Comparison of ENCODE assay signal across 14 cellular contexts in the genomic region with DNA sequence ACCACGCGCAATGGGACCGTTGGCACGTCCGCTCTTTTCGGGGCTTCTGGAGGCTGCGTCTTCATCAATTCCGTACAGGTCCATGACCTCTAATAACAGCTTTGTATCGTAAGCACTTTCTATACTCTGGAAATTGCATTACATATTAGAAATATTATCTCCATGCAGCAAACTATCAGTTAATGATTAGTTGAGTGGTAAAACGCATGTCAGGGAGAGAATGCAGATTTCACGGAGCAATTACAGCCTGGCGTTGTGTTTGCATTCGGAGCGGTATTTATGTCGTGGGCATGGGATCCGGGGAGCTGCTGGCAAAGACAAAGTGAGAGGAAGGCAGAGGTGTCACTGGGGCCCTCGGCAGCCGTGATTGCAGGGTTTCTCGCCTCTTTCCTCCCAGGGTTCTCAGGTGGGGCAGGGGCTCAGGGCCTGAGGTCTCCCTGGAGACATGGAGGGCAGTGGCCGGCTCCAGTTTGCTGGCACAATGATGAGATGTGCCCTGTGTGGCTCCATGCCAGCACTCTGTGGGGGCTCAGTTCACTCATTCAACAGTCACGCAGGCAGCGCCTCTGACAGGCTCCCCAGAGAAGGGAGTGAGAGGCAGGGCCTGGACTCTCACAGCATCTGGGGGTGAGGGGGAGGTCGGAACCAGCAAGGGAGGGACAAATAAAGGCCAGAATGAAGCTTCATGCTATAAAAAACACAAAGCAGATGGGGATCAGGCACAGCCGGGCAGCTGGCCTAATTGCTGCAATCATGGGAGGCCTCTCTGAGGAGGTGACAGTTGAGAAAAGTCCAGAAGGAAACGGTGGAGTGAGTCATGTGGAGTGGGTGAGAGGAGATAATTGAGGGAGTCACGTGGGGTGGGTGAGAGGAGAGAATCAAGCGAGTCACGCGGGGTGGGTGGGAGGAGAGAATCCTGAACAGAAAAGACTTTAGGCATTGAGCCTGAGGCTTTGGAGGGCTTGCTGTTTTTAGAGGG.
DNase-seq lines count a peak whose midpoint lies in the region; TF ChIP-seq lines count a peak whose summit lies in the region.
"Had no signal": no experiment of that assay in that cellular context is flagged by ENCODE, and none has a peak within 500 bp of the region (broad histone marks: within the 10 kb centered on the region; RNA-seq: fewer than 3 reads in every experiment).

No MANE protein-coding gene starts in this region.

- no peaks in the 10 kb centered on the region for H3K4me1 Mint-ChIP-seq in activated CD4-positive, alpha-beta T cell treated with anti-CD3 and anti-CD28 coated beads, Interleukin-2, amount 10 ng/mL, durations not matched to agents 24 days and 14 days
- H3K4me1 Mint-ChIP-seq: activated CD4-positive, alpha-beta memory T cell treated with anti-CD3 and anti-CD28 coated beads, Interleukin-2, amount 10 ng/mL, durations not matched to agents 7 days and 5 days had no signal

- no peak overlapping the region for H3K9ac ChIP-seq in mammary epithelial cell (ENCODE audit: insufficient read depth, low read length)

- no peaks in the 10 kb centered on the region for H3K79me2 ChIP-seq in mammary epithelial cell (ENCODE audit: insufficient read depth, low read length)

- no peak overlapping the region for H2AFZ ChIP-seq in mammary epithelial cell (ENCODE audit: low read depth, low read length)

- H3K36me3 ChIP-seq in adrenal gland (replicated peaks in 1 of 2) (no peaks in the 10 kb centered on the region), mammary epithelial cell (ENCODE audit: insufficient read depth, low read length) (no peaks in the 10 kb centered on the region)
- H3K36me3 ChIP-seq: pancreas, tibial artery had no signal

- H3K27me3 Mint-ChIP-seq in activated CD4-positive, alpha-beta T cell treated with anti-CD3 and anti-CD28 coated beads, Interleukin-2, amount 10 ng/mL, durations not matched to agents 24 days and 14 days: no peaks in the 10 kb centered on the region
- H3K27me3 Mint-ChIP-seq: activated CD4-positive, alpha-beta memory T cell treated with anti-CD3 and anti-CD28 coated beads, Interleukin-2, amount 10 ng/mL, durations not matched to agents 7 days and 5 days had no signal

- H3K9me3 Mint-ChIP-seq in activated CD4-positive, alpha-beta T cell treated with anti-CD3 and anti-CD28 coated beads, Interleukin-2, amount 10 ng/mL, durations not matched to agents 24 days and 14 days: no peaks in the 10 kb centered on the region
- H3K9me3 Mint-ChIP-seq: activated CD4-positive, alpha-beta memory T cell treated with anti-CD3 and anti-CD28 coated beads, Interleukin-2, amount 10 ng/mL, durations not matched to agents 7 days and 5 days had no signal

- H3K27me3 ChIP-seq in dorsolateral prefrontal cortex (no peaks in the 10 kb centered on the region), adrenal gland (peaks cover 4% of the 10 kb centered on the region), mammary epithelial cell (ENCODE audit: insufficient read depth, low read length) (no peaks in the 10 kb centered on the region)

- H4K20me1 ChIP-seq in mammary epithelial cell (ENCODE audit: insufficient read depth, low read length): no peaks in the 10 kb centered on the region

- in situ Hi-C loops in mammary epithelial cell (cut with MboI; ENCODE audit: low sequenced_read_pairs in 2 of 2): no loop called here

- H3K9me3 ChIP-seq in adrenal gland (replicated peaks in 1 of 3): no peaks in the 10 kb centered on the region
- peaks cover 57% of the 10 kb centered on the region for H3K9me3 ChIP-seq in mammary epithelial cell (replicated peaks; ENCODE audit: insufficient read depth, low read length)
- H3K9me3 ChIP-seq: pancreas had no signal

- BruUV-seq in mammary epithelial cell (replicated peaks; lab: Mats Ljungman, UMichigan): no TSS peak

- intact Hi-C loops in activated CD4-positive, alpha-beta T cell treated with anti-CD3 and anti-CD28 coated beads, Interleukin-2, amount 10 ng/mL, durations not matched to agents 24 days and 14 days (cut with micrococcal nuclease): no loop called here
- intact Hi-C loops in dorsolateral prefrontal cortex (cut with DNase I): no loop called here
- intact Hi-C loops in adrenal gland (cut with DNase I): no loop called here
- intact Hi-C loops in mammary epithelial cell (cut with micrococcal nuclease): no loop called here

- H3K27ac Mint-ChIP-seq in activated CD4-positive, alpha-beta T cell treated with anti-CD3 and anti-CD28 coated beads, Interleukin-2, amount 10 ng/mL, durations not matched to agents 24 days and 14 days: no peak overlapping the region
- H3K27ac Mint-ChIP-seq: activated CD4-positive, alpha-beta memory T cell treated with anti-CD3 and anti-CD28 coated beads, Interleukin-2, amount 10 ng/mL, durations not matched to agents 7 days and 5 days had no signal

- H3K27ac ChIP-seq in dorsolateral prefrontal cortex (no peak overlapping the region), adrenal gland (no peak overlapping the region), mammary epithelial cell (ENCODE audit: insufficient read depth, low read depth, low read length) (no peak overlapping the region)
- H3K27ac ChIP-seq: pancreas, RWPE1, tibial artery had no signal

- H3K4me1 ChIP-seq in adrenal gland (replicated peaks in 1 of 2): no peaks in the 10 kb centered on the region
- no peaks in the 10 kb centered on the region for H3K4me1 ChIP-seq in mammary epithelial cell (ENCODE audit: insufficient read depth, low read length)
- H3K4me1 ChIP-seq: pancreas had no signal

- DNase-seq in activated CD4-positive, alpha-beta T cell treated with anti-CD3 and anti-CD28 coated beads for 48 hours: peak; percentile 26
- DNase-seq in activated CD4-positive, alpha-beta T cell treated with anti-CD3 and anti-CD28 coated beads, Interleukin-2, amount 10 ng/mL, durations not matched to agents 24 days and 14 days: no peak
- DNase-seq in NCI-H2081 treated with DMSO at 0.1 percent for 48 hours (lab: John Stamatoyannopoulos, UW) (peak; percentile 58), dorsolateral prefrontal cortex (peak in 8 of 10 donors; percentile 19 to 69 (median 53)), putamen (ENCODE audit: low spot score) (peak; percentile 55), adrenal gland (no peak), dedifferentiated amniotic fluid mesenchymal stem cell (ENCODE audit: extremely low spot score) (no peak), mammary epithelial cell (no peak)
- DNase-seq: activated CD4-positive, alpha-beta memory T cell treated with anti-CD3 and anti-CD28 coated beads, Interleukin-2, amount 10 ng/mL, durations not matched to agents 7 days and 5 days; activated gamma-delta T cell treated with Interleukin-2 at 50 U/mL for 16 hours; midbrain had no signal

- H3K4me3 ChIP-seq in dorsolateral prefrontal cortex (peak overlapping the region in 7 of 59 donors; percentile 10 to 44 (median 36)), adrenal gland (no peak overlapping the region), mammary epithelial cell (replicated peaks in 1 of 3; ENCODE audit: insufficient read depth in 1 of 3, low read depth in 2 of 3, low read length in 3 of 3) (no peak overlapping the region)
- H3K4me3 ChIP-seq: pancreas, tibial artery had no signal

- no peak overlapping the region for H3K4me3 Mint-ChIP-seq in activated CD4-positive, alpha-beta T cell treated with anti-CD3 and anti-CD28 coated beads, Interleukin-2, amount 10 ng/mL, durations not matched to agents 24 days and 14 days
- H3K4me3 Mint-ChIP-seq: activated CD4-positive, alpha-beta memory T cell treated with anti-CD3 and anti-CD28 coated beads, Interleukin-2, amount 10 ng/mL, durations not matched to agents 7 days and 5 days had no signal

- dilution Hi-C loops in mammary epithelial cell (cut with HindIII; ENCODE audit: low sequenced_read_pairs): loop anchor here (5.0 kb wide), 1 partner anchor 43 kb away; no protein-coding TSS in a partner anchor

- H3K4me2 ChIP-seq in mammary epithelial cell (ENCODE audit: insufficient read depth, low read depth, low read length): no peak overlapping the region

- TF ChIP-seq CTCF in dorsolateral prefrontal cortex (IDR thresholded peaks at IDR 0.05 in 54 of 56, conservative IDR thresholded peaks at IDR 0.05 in 2 of 56; ENCODE audit: low read depth in 1 of 56, partially characterized antibody in 56 of 56) (no peak), adrenal gland (IDR thresholded peaks at IDR 0.05) (no peak), mammary epithelial cell (conservative IDR thresholded peaks at IDR 0.05 in 1 of 2, IDR thresholded peaks at IDR 0.05 in 1 of 2; ENCODE audit: extremely low read depth in 1 of 2, insufficient read depth in 1 of 2, low read depth in 1 of 2, low read length in 2 of 2) (no peak)

- H3K36me3 Mint-ChIP-seq in activated CD4-positive, alpha-beta T cell treated with anti-CD3 and anti-CD28 coated beads, Interleukin-2, amount 10 ng/mL, durations not matched to agents 24 days and 14 days (ENCODE audit: low read depth): no peaks in the 10 kb centered on the region

- no peak for TF ChIP-seq POLR2A in adrenal gland (IDR thresholded peaks at IDR 0.05)

- CTCF ChIA-PET in mammary epithelial cell (lab: Charles Lee; ENCODE audit: low non-redundant PET): no interaction called here

- WGBS in adrenal gland, 4 donors: 59 to 68% (median 62%) methylated on average over 29 of the region's 29 CpGs
- 84% methylated on average over 25 of the region's 29 CpGs for WGBS in mammary epithelial cell (ENCODE audit: low coverage, missing lambda C conversion rate)

Comparison
In these comparisons a context has a peak if more than half of its experiments do, and no peak if none do; other contexts are left out.
1. DNase-seq: peak in activated CD4-positive, alpha-beta T cell treated with anti-CD3 and anti-CD28 coated beads for 48 hours (single experiment), NCI-H2081 treated with DMSO at 0.1 percent for 48 hours (single experiment), dorsolateral prefrontal cortex (8 of 10) and putamen (single experiment); none in activated CD4-positive, alpha-beta T cell treated with anti-CD3 and anti-CD28 coated beads, Interleukin-2, amount 10 ng/mL, durations not matched to agents 24 days and 14 days (single experiment), adrenal gland (0 of 7), dedifferentiated amniotic fluid mesenchymal stem cell (single experiment) and mammary epithelial cell (single experiment).